1 cellular context compared by ENCODE assay signal in genomic region chr11:842370-843002, GRCh38.
A peak's percentile ranks its signal among the peaks of the same experiment; 100 is the strongest.
TF ChIP-seq lines count a peak whose summit lies in the region.

POLR2L (minus strand) TSS chr11:842529; CDS start chr11:842508, 21 bp downstream.
TSPAN4 (plus strand) TSS chr11:842852; CDS start chr11:850305, 7,453 bp downstream.

TF ChIP-seq in HepG2, 621 proteins besides CTCF, POLR2A, EP300 and RAD21 (continued from another document and continues in another):
- TF ChIP-seq AHDC1 (CRISPR knock-in tag; IDR thresholded peaks at IDR 0.05; ENCODE audit: borderline replicate concordance) (no peak), ZNF766 (CRISPR knock-in tag; IDR thresholded peaks at IDR 0.05; ENCODE audit: borderline replicate concordance) (no peak), STAT6 (CRISPR knock-in tag; IDR thresholded peaks at IDR 0.05; ENCODE audit: borderline replicate concordance) (no peak), YEATS4 (CRISPR knock-in tag; IDR thresholded peaks at IDR 0.05; ENCODE audit: borderline replicate concordance) (0 out of 2 replicates have a peak, but pooled peaks have one; percentile 29), BRD4 (CRISPR knock-in tag; IDR thresholded peaks at IDR 0.05) (no peak), ZSCAN9 (CRISPR knock-in tag; IDR thresholded peaks at IDR 0.05; ENCODE audit: borderline replicate concordance) (0 out of 2 replicates have a peak, but pooled peaks have one; percentile 48), POGK (CRISPR knock-in tag; conservative IDR thresholded peaks at IDR 0.05) (peak; percentile 77), LCORL (IDR thresholded peaks at IDR 0.05) (no peak), LCORL (CRISPR knock-in tag; IDR thresholded peaks at IDR 0.05) (no peak), PAWR (CRISPR knock-in tag; IDR thresholded peaks at IDR 0.05; ENCODE audit: borderline replicate concordance) (no peak), SUZ12 (IDR thresholded peaks at IDR 0.05; ENCODE audit: low read depth, low read length) (no peak), POLR2AphosphoS5 (IDR thresholded peaks at IDR 0.05; ENCODE audit: low read depth, low read length) (peak; percentile 97), KLF9 (CRISPR knock-in tag; IDR thresholded peaks at IDR 0.05; ENCODE audit: low read depth) (no peak), PRMT3 (CRISPR knock-in tag; IDR thresholded peaks at IDR 0.05; ENCODE audit: borderline replicate concordance, low read depth) (peak; percentile 97), RFX1 (IDR thresholded peaks at IDR 0.05) (no peak), ZFX (CRISPR knock-in tag; IDR thresholded peaks at IDR 0.05; ENCODE audit: low read depth) (peak; percentile 91), ZMAT3 (CRISPR knock-in tag; conservative IDR thresholded peaks at IDR 0.05) (peak; percentile 91), ZBTB26 (CRISPR knock-in tag; IDR thresholded peaks at IDR 0.05; ENCODE audit: borderline replicate concordance) (0 out of 2 replicates have a peak, but pooled peaks have one; percentile 4), RCOR2 (CRISPR knock-in tag; IDR thresholded peaks at IDR 0.05) (no peak), RORA (CRISPR knock-in tag; IDR thresholded peaks at IDR 0.05) (no peak), ZMYM3 (CRISPR knock-in tag; IDR thresholded peaks at IDR 0.05) (no peak), CEBPB (IDR thresholded peaks at IDR 0.05; ENCODE audit: borderline replicate concordance, low read depth, low read length) (no peak), NFYB (CRISPR knock-in tag; IDR thresholded peaks at IDR 0.05) (no peak), HES4 (CRISPR knock-in tag; IDR thresholded peaks at IDR 0.05; ENCODE audit: borderline replicate concordance) (no peak; the same call in 1 of the 2 replicates), BRCA1 (CRISPR knock-in tag; IDR thresholded peaks at IDR 0.05) (peak; percentile 83; the same call in 1 of the 2 replicates), ZBTB4 (CRISPR knock-in tag; IDR thresholded peaks at IDR 0.05; ENCODE audit: borderline replicate concordance) (no peak), GMEB1 (CRISPR knock-in tag; IDR thresholded peaks at IDR 0.05; ENCODE audit: borderline replicate concordance) (no peak; the same call in 1 of the 2 replicates), ZNF282 (IDR thresholded peaks at IDR 0.05; ENCODE audit: partially characterized antibody) (no peak), GATAD1 (CRISPR knock-in tag; IDR thresholded peaks at IDR 0.05) (peak; percentile 86), DRAP1 (CRISPR knock-in tag; IDR thresholded peaks at IDR 0.05) (peak; percentile 59; the same call in 1 of the 2 replicates), ZBTB42 (CRISPR knock-in tag; IDR thresholded peaks at IDR 0.05) (no peak), DMAP1 (CRISPR knock-in tag; IDR thresholded peaks at IDR 0.05) (no peak), ZNF83 (CRISPR knock-in tag; IDR thresholded peaks at IDR 0.05; ENCODE audit: borderline replicate concordance) (peak; percentile 65; the same call in 1 of the 2 replicates), ZNF841 (CRISPR knock-in tag; IDR thresholded peaks at IDR 0.05; ENCODE audit: borderline replicate concordance) (no peak; the same call in 1 of the 2 replicates), ZNF678 (CRISPR knock-in tag; IDR thresholded peaks at IDR 0.05) (no peak; the same call in 1 of the 2 replicates), SSRP1 (CRISPR knock-in tag; IDR thresholded peaks at IDR 0.05) (no peak), ZUFSP (CRISPR knock-in tag; IDR thresholded peaks at IDR 0.05; ENCODE audit: borderline replicate concordance) (no peak), ZBTB10 (CRISPR knock-in tag; IDR thresholded peaks at IDR 0.05; ENCODE audit: borderline replicate concordance) (no peak), NFRKB (IDR thresholded peaks at IDR 0.05) (no peak)
